In the genomic region with DNA sequence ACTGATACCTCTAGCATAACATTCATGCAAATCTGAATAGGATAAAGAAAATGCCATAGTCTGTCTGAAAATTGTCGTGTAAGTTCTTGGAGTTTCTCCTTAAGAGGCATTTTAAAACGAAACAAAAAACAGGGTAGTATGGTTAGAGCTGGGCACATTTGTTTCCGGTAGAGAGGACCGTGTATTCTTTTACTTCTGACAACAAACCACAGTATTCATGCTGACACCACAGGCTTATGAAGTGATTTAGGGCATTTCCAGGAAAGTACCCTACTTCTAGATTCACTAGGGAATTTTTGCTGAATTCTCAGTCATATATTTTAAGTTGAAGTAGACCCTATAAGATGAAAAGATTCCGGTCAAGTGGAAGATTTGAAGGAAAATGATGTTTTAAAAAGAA, we compare ENCODE assay signal across 15 cellular contexts.
DNase-seq lines count a peak whose midpoint lies in the region; ATAC-seq and TF ChIP-seq lines count a peak whose summit lies in the region.
"Had no signal": no experiment of that assay in that cellular context is flagged by ENCODE, and none has a peak within 500 bp of the region (broad histone marks: within the 10 kb centered on the region; RNA-seq: fewer than 3 reads in every experiment).

No MANE protein-coding gene starts in this region.

- H3K9me2 ChIP-seq in PC-3 (replicated peaks; ENCODE audit: low read length): no peaks in the 10 kb centered on the region

- no peaks in the 10 kb centered on the region for H3K36me3 ChIP-seq in PC-3 (ENCODE audit: low read depth, low read length)

- CTCF ChIA-PET in PC-3 (lab: Charles Lee): no interaction called here

- H3K9me3 Mint-ChIP-seq in activated T-cell treated with anti-CD3 and anti-CD28 coated beads, Interleukin-2, amount 50 U/mL, for 24 hours: no peaks in the 10 kb centered on the region
- H3K9me3 Mint-ChIP-seq: IgD-negative memory B cell; T-helper 1 cell treated with Interleukin-12 subunit alpha and Interleukin-12 subunit beta and Interleukin-4 antibody, amounts not matched to agents 30 μg/mL and 1 μg/mL, for 36 hours had no signal

- H2AFZ ChIP-seq in PC-3 (ENCODE audit: low read length): no peak overlapping the region

- peaks cover 18% of the 10 kb centered on the region for H3K4me1 Mint-ChIP-seq in activated T-cell treated with anti-CD3 and anti-CD28 coated beads, Interleukin-2, amount 50 U/mL, for 24 hours (ENCODE audit: low read depth)
- H3K4me1 Mint-ChIP-seq: IgD-negative memory B cell had no signal

- H3K27ac ChIP-seq in PC-3 (ENCODE audit: low read length): no peak overlapping the region
- H3K27ac ChIP-seq: A549 had no signal

- H3K4me1 ChIP-seq in PC-3 (ENCODE audit: insufficient read depth, low read length): no peaks in the 10 kb centered on the region
- H3K4me1 ChIP-seq: A549 had no signal

- no peak overlapping the region for H3K4me2 ChIP-seq in PC-3 (ENCODE audit: low read length)
- H3K4me2 ChIP-seq: A549 had no signal

- no peak overlapping the region for H3K4me3 ChIP-seq in PC-3 (ENCODE audit: low read length)
- H3K4me3 ChIP-seq: A549 had no signal

- H3K9ac ChIP-seq in PC-3 (ENCODE audit: low read length): no peak overlapping the region

- no peaks in the 10 kb centered on the region for H3K27me3 ChIP-seq in PC-3 (ENCODE audit: low read length)

- H3F3A ChIP-seq in PC-3 (ENCODE audit: low read length, unreplicated experiment): no peaks in the 10 kb centered on the region

- no peaks in the 10 kb centered on the region for H3K79me2 ChIP-seq in PC-3 (ENCODE audit: low read length)

- no peak overlapping the region for H3K27ac Mint-ChIP-seq in activated T-cell treated with anti-CD3 and anti-CD28 coated beads, Interleukin-2, amount 50 U/mL, for 24 hours
- H3K27ac Mint-ChIP-seq: IgD-negative memory B cell; T-helper 1 cell treated with Interleukin-12 subunit alpha and Interleukin-12 subunit beta and Interleukin-4 antibody, amounts not matched to agents 30 μg/mL and 1 μg/mL, for 36 hours had no signal

- no TSS peak for BruUV-seq in PC-3 (replicated peaks; lab: Mats Ljungman, UMichigan)

- peaks cover 2% of the 10 kb centered on the region for H3K27me3 Mint-ChIP-seq in activated T-cell treated with anti-CD3 and anti-CD28 coated beads, Interleukin-2, amount 50 U/mL, for 24 hours
- H3K27me3 Mint-ChIP-seq: IgD-negative memory B cell had no signal

- no peaks in the 10 kb centered on the region for H3K36me3 Mint-ChIP-seq in activated T-cell treated with anti-CD3 and anti-CD28 coated beads, Interleukin-2, amount 50 U/mL, for 24 hours (ENCODE audit: low read depth)
- H3K36me3 Mint-ChIP-seq: IgD-negative memory B cell had no signal

- TF ChIP-seq CTCF in PC-3 (conservative IDR thresholded peaks at IDR 0.05; ENCODE audit: low read depth, low read length): no peak

- intact Hi-C loops in sciatic nerve (cut with DNase I) (no loop called here), PC-3 (cut with micrococcal nuclease) (no loop called here)

- DNase-seq in activated T-cell treated with anti-CD3 and anti-CD28 coated beads, Interleukin-2, amount 50 U/mL, for 24 hours: no peak
- no peak for DNase-seq in activated T-cell treated with anti-CD3 and anti-CD28 coated beads, Interleukin-2, amount 50 U/mL, for 1 hour
- DNase-seq in MV-4-11 (lab: John Stamatoyannopoulos, UW) (peak; percentile 45), sciatic nerve (ENCODE audit: low spot score) (no peak), NCI-H748 treated with DMSO at 0.1 percent for 48 hours (lab: John Stamatoyannopoulos, UW) (no peak), PC-3 (no peak)
- DNase-seq: activated CD8-positive, alpha-beta memory T cell treated with anti-CD3 and anti-CD28 coated beads, Interleukin-2, amount 50 U/mL, for 48 hours; NCI-H345; posterior cingulate gyrus had no signal

- H4K20me1 ChIP-seq in PC-3 (ENCODE audit: low read length): no peaks in the 10 kb centered on the region

- H3K4me3 Mint-ChIP-seq in activated T-cell treated with anti-CD3 and anti-CD28 coated beads, Interleukin-2, amount 50 U/mL, for 24 hours: peak overlapping the region; percentile 28
- H3K4me3 Mint-ChIP-seq: IgD-negative memory B cell; T-helper 1 cell treated with Interleukin-12 subunit alpha and Interleukin-12 subunit beta and Interleukin-4 antibody, amounts not matched to agents 30 μg/mL and 1 μg/mL, for 36 hours had no signal

- H3K9me3 ChIP-seq in PC-3 (ENCODE audit: low read length): no peaks in the 10 kb centered on the region
- H3K9me3 ChIP-seq: A549 had no signal

- ATAC-seq in HG02973 (IDR thresholded peaks at IDR 0.05; ENCODE audit: unreplicated experiment) (peak; percentile 74), sciatic nerve (peak; percentile 50), GM21529 (IDR thresholded peaks at IDR 0.05; ENCODE audit: unreplicated experiment) (no peak), PC-3 (no peak)
- ATAC-seq: A549, left lobe of liver had no signal

- POLR2A ChIA-PET in PC-3 (lab: Charles Lee; ENCODE audit: unreplicated experiment): no interaction called here

Comparison
In these comparisons a context has a peak if more than half of its experiments do, and no peak if none do; other contexts are left out.
1. ATAC-seq: peak in HG02973 (single experiment) and sciatic nerve (single experiment); none in GM21529 (single experiment) and PC-3 (single experiment).